In the genomic region with DNA sequence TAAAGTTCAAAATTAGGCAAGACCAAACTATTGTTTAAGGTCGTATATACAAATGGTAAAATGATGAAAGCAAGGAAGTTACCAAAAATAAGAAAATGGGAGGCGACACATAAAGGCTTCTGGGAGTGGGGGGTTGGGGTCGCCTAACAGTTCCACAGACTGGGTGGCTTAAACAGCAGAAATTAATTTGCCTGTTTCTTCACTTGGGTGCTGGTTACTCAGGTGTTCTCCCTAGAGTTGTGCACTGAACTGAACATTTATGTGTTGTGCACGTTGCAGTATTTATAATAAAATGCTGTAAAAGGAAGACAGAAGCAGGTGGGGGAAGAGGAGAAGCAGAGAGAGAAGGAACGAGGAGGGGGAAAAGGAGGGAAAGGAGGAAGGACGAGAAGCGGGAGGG, we compare ENCODE assay signal across 34 cellular contexts. TPM values are rescaled to one million over a fixed set of nuclear protein-coding genes. Genes with fewer than 3 reads are reported as not detected.
"Had no signal": no experiment of that assay in that cellular context is flagged by ENCODE, and none has a peak within 500 bp of the region (broad histone marks: within the 10 kb centered on the region; RNA-seq: fewer than 3 reads in every experiment).

No MANE protein-coding gene starts in this region.

- H3K4me2 ChIP-seq: hepatocyte, smooth muscle cell had no signal

- ATAC-seq: activated CD4-positive, alpha-beta T cell treated with anti-CD3 and anti-CD28 coated beads for 36 hours; stimulated activated memory B cell treated with anti-CD40 and anti-IgM and Interleukin-4, amounts not matched to agents 10 μg/mL and 1 μg/mL and 100 μg/mL, for 72 hours; WTC11 had no signal

- H3K27me3 Mint-ChIP-seq: type B pancreatic cell had no signal

- H3K27ac Mint-ChIP-seq: activated CD4-positive, alpha-beta T cell treated with anti-CD3 and anti-CD28 coated beads for 36 hours; activated naive CD8-positive, alpha-beta T cell treated with anti-CD3 and anti-CD28 coated beads, Interleukin-2, amount 50 U/mL, for 24 hours; activated T-helper 1 cell treated with anti-CD3 and anti-CD28 coated beads, Interleukin-12 subunit alpha, Interleukin-12 subunit beta, Interleukin-2, Interleukin-4 antibody, amounts not matched to agents 30 ng/mL and 10 ng/mL and 1 ng/mL, durations not matched to agents 14 hours and 24 hours and 36 hours; immature natural killer cell; naive thymus-derived CD4-positive, alpha-beta T cell; progenitor cell of endocrine pancreas; stimulated activated memory B cell treated with anti-CD40 and anti-IgM and Interleukin-4, amounts not matched to agents 10 μg/mL and 1 μg/mL and 100 μg/mL, for 72 hours; type B pancreatic cell; WTC11 had no signal

- H3K9me3 ChIP-seq: left lung, testis, vagina had no signal

- H3K4me1 ChIP-seq: vagina had no signal

- H3K4me3 ChIP-seq: hepatocyte, left lung, lung, sigmoid colon, smooth muscle cell, testis, vagina had no signal

- H3K36me3 Mint-ChIP-seq: brain; immature natural killer cell; stimulated activated memory B cell treated with anti-CD40 and anti-IgM and Interleukin-4, amounts not matched to agents 10 μg/mL and 1 μg/mL and 100 μg/mL, for 72 hours had no signal

- H3K27me3 ChIP-seq: hepatocyte, left lung, sigmoid colon, testis, vagina had no signal

- DNase-seq: activated CD4-positive, alpha-beta T cell treated with anti-CD3 and anti-CD28 coated beads for 36 hours; activated CD4-positive, alpha-beta T cell treated with anti-CD3 and anti-CD28 coated beads, Interleukin-2, amount 50 U/mL, for 48 hours; activated gamma-delta T cell; activated naive CD4-positive, alpha-beta T cell treated with anti-CD3 and anti-CD28 coated beads, Interleukin-2, amount 50 U/mL, for 16 hours; activated naive CD8-positive, alpha-beta T cell treated with anti-CD3 and anti-CD28 coated beads, Interleukin-2, amount 50 U/mL, for 24 hours; aorta; dermis blood vessel endothelial cell; effector CD8-positive, alpha-beta T cell; foreskin melanocyte; immature natural killer cell; kidney glomerular epithelial cell; naive thymus-derived CD4-positive, alpha-beta T cell; retina; stimulated activated CD4-positive, alpha-beta T cell treated with anti-CD3 and anti-CD28 coated beads, Interleukin-15, amount 100 ng/mL, for 24 hours; T1000; testis had no signal

- H3K79me2 ChIP-seq: hepatocyte had no signal

- H3K9me3 Mint-ChIP-seq: activated naive CD8-positive, alpha-beta T cell treated with anti-CD3 and anti-CD28 coated beads, Interleukin-2, amount 50 U/mL, for 24 hours; activated T-helper 1 cell treated with anti-CD3 and anti-CD28 coated beads, Interleukin-12 subunit alpha, Interleukin-12 subunit beta, Interleukin-2, Interleukin-4 antibody, amounts not matched to agents 30 ng/mL and 10 ng/mL and 1 ng/mL, durations not matched to agents 14 hours and 24 hours and 36 hours; immature natural killer cell; neural crest cell; stimulated activated memory B cell treated with anti-CD40 and anti-IgM and Interleukin-4, amounts not matched to agents 10 μg/mL and 1 μg/mL and 100 μg/mL, for 72 hours; type B pancreatic cell had no signal

- H3K4me1 Mint-ChIP-seq: immature natural killer cell had no signal

- H3K4me3 Mint-ChIP-seq: activated CD4-positive, alpha-beta T cell treated with anti-CD3 and anti-CD28 coated beads for 36 hours; activated naive CD8-positive, alpha-beta T cell treated with anti-CD3 and anti-CD28 coated beads, Interleukin-2, amount 50 U/mL, for 24 hours; activated T-helper 1 cell treated with anti-CD3 and anti-CD28 coated beads, Interleukin-12 subunit alpha, Interleukin-12 subunit beta, Interleukin-2, Interleukin-4 antibody, amounts not matched to agents 30 ng/mL and 10 ng/mL and 1 ng/mL, durations not matched to agents 14 hours and 24 hours and 36 hours; brain; immature natural killer cell; naive thymus-derived CD4-positive, alpha-beta T cell; neural crest cell; stimulated activated memory B cell treated with anti-CD40 and anti-IgM and Interleukin-4, amounts not matched to agents 10 μg/mL and 1 μg/mL and 100 μg/mL, for 72 hours; type B pancreatic cell; WTC11 had no signal

- H3K27ac ChIP-seq: hepatocyte, sigmoid colon, testis, vagina had no signal

- H3K36me3 ChIP-seq: left lung, sigmoid colon, vagina had no signal

- H2AFZ ChIP-seq: hepatocyte had no signal

RNA-seq across cellular contexts. Expression of a gene that starts 10.5 kb away (rescaled TPM):
- total RNA-seq: activated CD4-positive, alpha-beta T cell treated with anti-CD3 and anti-CD28 coated beads for 36 hours; activated CD8-positive, alpha-beta memory T cell treated with anti-CD3 and anti-CD28 coated beads for 36 hours; activated T-helper 1 cell treated with anti-CD3 and anti-CD28 coated beads, Interleukin-12 subunit alpha, Interleukin-12 subunit beta, Interleukin-2, Interleukin-4 antibody, amounts not matched to agents 30 ng/mL and 10 ng/mL and 1 ng/mL, durations not matched to agents 14 hours and 24 hours and 36 hours; aorta; cardiac septum; dermis blood vessel endothelial cell; esophagus mucosa; hepatocyte; left lung; lung; mesenteric fat pad; naive thymus-derived CD4-positive, alpha-beta T cell; neural crest cell; omental fat pad; progenitor cell of endocrine pancreas; sigmoid colon; smooth muscle cell; testis; vagina; WTC11 had no signal
- polyA plus RNA-seq: aorta; hepatocyte; immature natural killer cell; lung; naive thymus-derived CD4-positive, alpha-beta T cell; sigmoid colon; smooth muscle cell had no signal

RNA-seq across cellular contexts. Expression of a gene that starts 25.0 kb away (rescaled TPM):
- total RNA-seq: dermis blood vessel endothelial cell had no signal
- polyA plus RNA-seq: naive thymus-derived CD4-positive, alpha-beta T cell had no signal
